ENCODE assay signal across 8 cellular contexts in genomic region chr1:20981903-20982695, GRCh38.
A peak's percentile ranks its signal among the peaks of the same experiment; 100 is the strongest.
DNase-seq lines count a peak whose midpoint lies in the region; ATAC-seq and TF ChIP-seq lines count a peak whose summit lies in the region.

No MANE protein-coding gene starts in this region.

- peaks cover 2% of the 10 kb centered on the region for H3K79me2 ChIP-seq in fibroblast of lung (ENCODE audit: control insufficient read depth, insufficient read depth, low read length)

- no peaks in the 10 kb centered on the region for H4K20me1 ChIP-seq in fibroblast of lung (ENCODE audit: control insufficient read depth, extremely low read depth, insufficient read depth, low read length)

- H2AFZ ChIP-seq in fibroblast of lung (ENCODE audit: low read length), result no peak overlapping the region

- DNase-seq in RKO (ENCODE audit: low spot score) (peak; percentile 31), fibroblast of lung (ENCODE audit: low read depth in 2 of 2) (peak; percentile 59 to 71), retinal pigment epithelial cell (ENCODE audit: low read depth) (no peak), 8988T (no peak)

- no peak overlapping the region for H3K27ac ChIP-seq in fibroblast of lung (ENCODE audit: insufficient read depth, low read length)

- H3K36me3 ChIP-seq in fibroblast of lung (ENCODE audit: control insufficient read depth, insufficient read depth, low read length), result no peaks in the 10 kb centered on the region

- no peak overlapping the region for H3K4me2 ChIP-seq in fibroblast of lung (ENCODE audit: extremely low read depth, insufficient read depth, low read length)

- H3K4me1 ChIP-seq in fibroblast of lung (ENCODE audit: control insufficient read depth, extremely low read depth, insufficient read depth, low read length), result no peaks in the 10 kb centered on the region

- ATAC-seq in HG03457 (IDR thresholded peaks at IDR 0.05; ENCODE audit: unreplicated experiment) (no peak), GM18498 (IDR thresholded peaks at IDR 0.05; ENCODE audit: unreplicated experiment) (no peak), HG03442 (IDR thresholded peaks at IDR 0.05; ENCODE audit: unreplicated experiment) (no peak)

- no peaks in the 10 kb centered on the region for H3K9me3 ChIP-seq in fibroblast of lung (ENCODE audit: control insufficient read depth, insufficient read depth, low read depth, low read length)

- H3K27me3 ChIP-seq in fibroblast of lung (ENCODE audit: control insufficient read depth, insufficient read depth, low read length), result no peaks in the 10 kb centered on the region

- TF ChIP-seq CTCF in GM12872 (IDR thresholded peaks at IDR 0.05; ENCODE audit: insufficient read depth, low read depth, low read length), result peak; percentile 19; the same call in 1 of the 3 replicates
- TF ChIP-seq CTCF in fibroblast of lung (conservative IDR thresholded peaks at IDR 0.05 in 1 of 2, IDR thresholded peaks at IDR 0.05 in 1 of 2; ENCODE audit: low read depth in 1 of 2, low read length in 2 of 2), result peak; percentile 23 to 56
- TF ChIP-seq CTCF in retinal pigment epithelial cell (conservative IDR thresholded peaks at IDR 0.05; ENCODE audit: low read depth, low read length), result peak; percentile 36

- H3K4me3 ChIP-seq in fibroblast of lung (replicated peaks in 1 of 4; ENCODE audit: control extremely low read depth in 1 of 4, insufficient read depth in 1 of 4, low read depth in 3 of 4, low read length in 4 of 4) (no peak overlapping the region), retinal pigment epithelial cell (ENCODE audit: low read length) (no peak overlapping the region)

- no peak overlapping the region for H3K9ac ChIP-seq in fibroblast of lung (ENCODE audit: insufficient read depth, low read length)

Comparison
In these comparisons a context has a peak if more than half of its experiments do, and no peak if none do; other contexts are left out.
1. DNase-seq: peak in RKO (single experiment) and fibroblast of lung (2 of 2); none in retinal pigment epithelial cell (single experiment) and 8988T (single experiment).
2. Peak in every context shown above with its lines, with median percentiles within 50 percentile points of each other: CTCF ChIP-seq.